ENCODE assay signal across 9 cellular contexts in the genomic region with DNA sequence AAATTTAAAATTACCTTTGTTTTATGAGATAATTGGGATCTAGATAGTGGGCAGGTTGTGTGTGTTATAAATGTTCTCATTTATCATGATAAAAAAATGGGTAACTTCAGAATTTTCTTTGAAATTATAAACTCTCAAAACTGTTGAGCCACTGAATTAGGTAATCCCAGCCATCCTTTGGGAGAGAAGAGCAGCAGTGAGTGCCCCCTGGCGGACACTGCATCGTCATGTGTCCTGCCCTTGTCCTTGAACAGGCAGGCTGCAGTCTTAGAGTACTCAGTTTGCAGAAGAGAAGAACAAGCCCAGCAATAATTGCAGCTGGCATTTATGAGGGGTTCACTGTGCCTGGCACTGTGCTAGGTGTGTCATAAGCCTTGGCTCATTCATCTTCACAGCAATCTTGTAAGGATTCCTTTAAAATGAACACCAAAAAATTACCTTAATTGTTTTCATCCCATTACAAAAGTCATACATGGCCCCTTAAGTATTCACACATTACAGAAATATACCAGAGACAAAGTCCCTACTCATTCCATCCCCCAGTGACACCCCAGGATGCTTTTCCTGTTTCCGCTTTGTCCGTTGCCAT.
A peak's percentile ranks its signal among the peaks of the same experiment; 100 is the strongest.
DNase-seq lines count a peak whose midpoint lies in the region; ATAC-seq lines count a peak whose summit lies in the region.
"Had no signal": no experiment of that assay in that cellular context is flagged by ENCODE, and none has a peak within 500 bp of the region (broad histone marks: within the 10 kb centered on the region; RNA-seq: fewer than 3 reads in every experiment).

No MANE protein-coding gene starts in this region.

- no peaks in the 10 kb centered on the region for H3K36me3 Mint-ChIP-seq in activated naive CD8-positive, alpha-beta T cell treated with anti-CD3 and anti-CD28 coated beads, Interleukin-2, amount 50 U/mL, for 24 hours (ENCODE audit: low read depth)

- peak; percentile 55 for ATAC-seq in activated naive CD8-positive, alpha-beta T cell treated with anti-CD3 and anti-CD28 coated beads, Interleukin-2, amount 50 U/mL, for 24 hours
- ATAC-seq in HG03354 (IDR thresholded peaks at IDR 0.05; ENCODE audit: poor library complexity, severe bottlenecking, unreplicated experiment) = no peak

- H3K27me3 Mint-ChIP-seq in activated naive CD8-positive, alpha-beta T cell treated with anti-CD3 and anti-CD28 coated beads, Interleukin-2, amount 50 U/mL, for 24 hours = no peaks in the 10 kb centered on the region
- H3K27me3 Mint-ChIP-seq: stimulated activated naive CD8-positive, alpha-beta T cell treated with anti-CD3 and anti-CD28 coated beads, Interleukin-15, Interleukin-2, amounts not matched to agents 100 ng/mL and 50 ng/mL, for 24 hours had no signal

- intact Hi-C loops in cardiac septum (cut with DNase I) = loop anchor here (1.0 kb wide), 1 partner anchor 61 kb away; no protein-coding TSS in a partner anchor

- no peak overlapping the region for H3K27ac Mint-ChIP-seq in activated naive CD8-positive, alpha-beta T cell treated with anti-CD3 and anti-CD28 coated beads, Interleukin-2, amount 50 U/mL, for 24 hours
- H3K27ac Mint-ChIP-seq: stimulated activated naive CD8-positive, alpha-beta T cell treated with anti-CD3 and anti-CD28 coated beads, Interleukin-15, Interleukin-2, amounts not matched to agents 100 ng/mL and 50 ng/mL, for 24 hours had no signal

- no peak overlapping the region for H3K4me3 Mint-ChIP-seq in activated naive CD8-positive, alpha-beta T cell treated with anti-CD3 and anti-CD28 coated beads, Interleukin-2, amount 50 U/mL, for 24 hours
- H3K4me3 Mint-ChIP-seq: stimulated activated naive CD8-positive, alpha-beta T cell treated with anti-CD3 and anti-CD28 coated beads, Interleukin-15, Interleukin-2, amounts not matched to agents 100 ng/mL and 50 ng/mL, for 24 hours had no signal

- H3K4me1 Mint-ChIP-seq in activated naive CD8-positive, alpha-beta T cell treated with anti-CD3 and anti-CD28 coated beads, Interleukin-2, amount 50 U/mL, for 24 hours = peaks cover 2% of the 10 kb centered on the region

- H3K9me3 Mint-ChIP-seq in activated naive CD8-positive, alpha-beta T cell treated with anti-CD3 and anti-CD28 coated beads, Interleukin-2, amount 50 U/mL, for 24 hours = no peaks in the 10 kb centered on the region
- H3K9me3 Mint-ChIP-seq: stimulated activated naive CD8-positive, alpha-beta T cell treated with anti-CD3 and anti-CD28 coated beads, Interleukin-15, Interleukin-2, amounts not matched to agents 100 ng/mL and 50 ng/mL, for 24 hours had no signal

- DNase-seq in SIG-M5 treated with dmso at 0.1 percent for 504 hours (lab: John Stamatoyannopoulos, UW; ENCODE audit: unreplicated experiment) (peak; percentile 56), SIG-M5 (lab: John Stamatoyannopoulos, UW) (no peak), NCI-H1105 (lab: John Stamatoyannopoulos, UW) (peak; percentile 68), SW480 (ENCODE audit: low spot score) (peak; percentile 76), cardiac septum (ENCODE audit: low spot score) (peak; percentile 84), retina (peak; percentile 75)
- peak; percentile 77 for DNase-seq in activated naive CD8-positive, alpha-beta T cell treated with anti-CD3 and anti-CD28 coated beads, Interleukin-2, amount 50 U/mL, for 24 hours
